In the genomic region with DNA sequence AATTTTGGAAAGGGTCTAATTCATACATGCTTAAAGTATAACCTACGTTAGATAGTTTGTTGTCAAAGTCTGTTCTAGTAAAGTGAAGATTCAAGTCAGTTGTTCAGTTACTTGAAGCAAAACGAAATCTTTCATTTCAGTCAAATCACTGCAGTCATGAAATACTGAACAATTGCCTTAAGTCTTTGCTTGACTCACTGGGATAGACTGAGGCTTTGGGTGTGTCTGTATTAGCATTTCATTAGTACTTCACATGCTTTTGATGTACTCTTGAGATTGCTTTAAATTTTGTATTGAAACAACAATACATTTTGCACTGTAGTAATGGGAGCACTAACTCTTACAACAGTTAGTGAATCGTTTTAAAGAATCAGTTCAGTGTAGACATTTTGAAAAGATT, we compare ENCODE assay signal across 29 cellular contexts. TPM values are rescaled to one million over a fixed set of nuclear protein-coding genes. Genes with fewer than 3 reads are reported as not detected.
DNase-seq lines count a peak whose midpoint lies in the region; ATAC-seq, FAIRE-seq and TF ChIP-seq lines count a peak whose summit lies in the region.
"Had no signal": no experiment of that assay in that cellular context is flagged by ENCODE, and none has a peak within 500 bp of the region (broad histone marks: within the 10 kb centered on the region; RNA-seq: fewer than 3 reads in every experiment).

No MANE protein-coding gene starts in this region.

- H3K9ac ChIP-seq in GM12878 (ENCODE audit: control insufficient read depth, insufficient read depth, low read length) = no peak overlapping the region

- no peak for TF ChIP-seq EP300 in GM12878 (IDR thresholded peaks at IDR 0.05; ENCODE audit: borderline replicate concordance in 1 of 2, control insufficient read depth in 1 of 2, low read depth in 2 of 2, low read length in 2 of 2)

- H3K9me3 Mint-ChIP-seq in MCF 10A (ENCODE audit: unreplicated experiment) = no peaks in the 10 kb centered on the region
- H3K9me3 Mint-ChIP-seq: activated naive CD4-positive, alpha-beta T cell treated with anti-CD3 and anti-CD28 coated beads, Interleukin-2, amount 50 U/mL, for 24 hours; CD8-positive, alpha-beta memory T cell; WTC11 had no signal

- no peaks in the 10 kb centered on the region for H3K36me3 ChIP-seq in breast epithelium
- peaks cover 4% of the 10 kb centered on the region in 2 experiments; a peak in 3 of 4 replicates for H3K36me3 ChIP-seq in GM12878 (ENCODE audit: control insufficient read depth in 2 of 2, insufficient read depth in 2 of 2, low read length in 1 of 2)

- no peaks in the 10 kb centered on the region for H3K4me1 ChIP-seq in breast epithelium
- H3K4me1 ChIP-seq in GM12878 (ENCODE audit: control insufficient read depth, insufficient read depth, low read length) = no peaks in the 10 kb centered on the region
- H3K4me1 ChIP-seq: pancreas, spleen had no signal

- no peak overlapping the region for H3K4me3 ChIP-seq in breast epithelium
- no peak overlapping the region for H3K4me3 ChIP-seq in GM12878
- H3K4me3 ChIP-seq in fibroblast of villous mesenchyme (ENCODE audit: low read depth, low read length) = no peak overlapping the region
- H3K4me3 ChIP-seq: lung, pancreas, Peyer's patch, right atrium auricular region, spleen, transverse colon had no signal

- TF ChIP-seq RAD21 in GM12878 (IDR thresholded peaks at IDR 0.05; ENCODE audit: insufficient read depth, low read depth, low read length) = no peak

- H3K4me2 ChIP-seq in GM12878 (ENCODE audit: control insufficient read depth, insufficient read depth) = no peak overlapping the region

- H3K27ac Mint-ChIP-seq in MCF 10A (ENCODE audit: low read depth, unreplicated experiment) = no peak overlapping the region
- H3K27ac Mint-ChIP-seq: activated naive CD4-positive, alpha-beta T cell treated with anti-CD3 and anti-CD28 coated beads, Interleukin-2, amount 50 U/mL, for 24 hours; WTC11 had no signal

- intact Hi-C loops in MCF 10A (cut with micrococcal nuclease) = no loop called here
- intact Hi-C loops in breast epithelium (cut with DNase I; ENCODE audit: low total_unique reads) = no loop called here
- intact Hi-C loops in GM12878 (cut with micrococcal nuclease; ENCODE audit: unreplicated experiment) = no loop called here

- 80% methylated on average over 3 of the region's 3 CpGs for WGBS in GM12878 (ENCODE audit: insufficient coverage, insufficient replicate concordance, low lambda C conversion rate, missing lambda C conversion rate)

- peaks cover 79% of the 10 kb centered on the region for H3K36me3 Mint-ChIP-seq in MCF 10A (ENCODE audit: insufficient read depth, unreplicated experiment)

- no peaks in the 10 kb centered on the region for H4K20me1 ChIP-seq in GM12878 (ENCODE audit: control insufficient read depth, insufficient read depth)

- TF ChIP-seq POLR2A in breast epithelium (IDR thresholded peaks at IDR 0.05) (no peak), GM12878 (IDR thresholded peaks at IDR 0.05; ENCODE audit: low read depth, low read length) (no peak)

- in situ Hi-C loops in GM12878 (cut with MboI) = no loop called here

- DNase-seq in MCF 10A (ENCODE audit: unreplicated experiment) (no peak), breast epithelium (ENCODE audit: low spot score in 2 of 2) (no peak), GM12878 (ENCODE audit: low read depth, low spot score) (no peak), fibroblast of villous mesenchyme (ENCODE audit: low read depth) (peak; percentile 28), NCI-H526 treated with DMSO at 0.1 percent for 48 hours (lab: John Stamatoyannopoulos, UW) (no peak), midbrain (lab: John Stamatoyannopoulos, UW) (no peak), COLO668 (lab: John Stamatoyannopoulos, UW; ENCODE audit: unreplicated experiment) (no peak)
- DNase-seq: activated CD8-positive, alpha-beta memory T cell treated with anti-CD3 and anti-CD28 coated beads, Interleukin-2, amount 50 U/mL, for 48 hours; anterior cingulate cortex; CD8-positive, alpha-beta memory T cell; DMS153; Karpas-422; kidney; MV-4-11; NCI-H2171 treated with DMSO at 0.1 percent for 48 hours; NCI-H510A treated with DMSO at 0.1 percent for 48 hours; pancreas; Peyer's patch; SHP77 treated with DMSO at 0.1 percent for 48 hours; spleen; stimulated activated CD4-positive, alpha-beta T cell treated with anti-CD3 and anti-CD28 coated beads, Interleukin-2, amount 100 ng/mL, for 48 hours; SW 1271; transverse colon had no signal

- no peak overlapping the region for H3K4me3 Mint-ChIP-seq in MCF 10A (ENCODE audit: unreplicated experiment)
- H3K4me3 Mint-ChIP-seq: activated naive CD4-positive, alpha-beta T cell treated with anti-CD3 and anti-CD28 coated beads, Interleukin-2, amount 50 U/mL, for 24 hours; CD8-positive, alpha-beta memory T cell; WTC11 had no signal

- H3K4me1 Mint-ChIP-seq in MCF 10A (ENCODE audit: insufficient read depth, unreplicated experiment) = no peaks in the 10 kb centered on the region

- H3K27me3 ChIP-seq in breast epithelium (no peaks in the 10 kb centered on the region), GM12878 (replicated peaks in 1 of 2; ENCODE audit: control insufficient read depth in 2 of 2, insufficient read depth in 2 of 2, low read length in 1 of 2) (no peaks in the 10 kb centered on the region)
- H3K27me3 ChIP-seq: pancreas, Peyer's patch, right atrium auricular region, spleen, transverse colon had no signal

- ATAC-seq in GM12878 (no peak), GM18502 (IDR thresholded peaks at IDR 0.05; ENCODE audit: poor library complexity, unreplicated experiment) (no peak)
- ATAC-seq: HCT116, pancreas, WTC11 had no signal

- H2AFZ ChIP-seq in GM12878 (ENCODE audit: control insufficient read depth, low read depth, low read length) = no peak overlapping the region

- SMC1A ChIA-PET in GM12878 (lab: Charles Lee; ENCODE audit: uncharacterized antibody, unreplicated experiment) = no interaction called here

- H3K27ac ChIP-seq in breast epithelium (no peak overlapping the region), GM12878 (ENCODE audit: control insufficient read depth, insufficient read depth) (no peak overlapping the region)
- H3K27ac ChIP-seq: pancreas, Peyer's patch, right atrium auricular region, spleen, transverse colon had no signal

- CTCF ChIA-PET in MCF 10A (lab: Yijun Ruan, JAX) (interaction anchor here (0.7 to 0.9 kb wide), 2 partner anchors 17 to 393 kb away, joined by 3 read pairs; no protein-coding TSS in a partner anchor), GM12878 (lab: Yijun Ruan, JAX) (no interaction called here)

- BruUV-seq in MCF 10A (replicated peaks; lab: Mats Ljungman, UMichigan) = TSS peak; percentile 32
- BruUV-seq in GM12878 (replicated peaks; lab: Mats Ljungman, UMichigan) = TSS peak; percentile 51

- RAD21 ChIA-PET in GM12878 (lab: Charles Lee; ENCODE audit: unreplicated experiment) = no interaction called here

- H3K27me3 Mint-ChIP-seq in MCF 10A (ENCODE audit: insufficient read depth, unreplicated experiment) = no peaks in the 10 kb centered on the region
- H3K27me3 Mint-ChIP-seq: activated naive CD4-positive, alpha-beta T cell treated with anti-CD3 and anti-CD28 coated beads, Interleukin-2, amount 50 U/mL, for 24 hours; CD8-positive, alpha-beta memory T cell had no signal

- H3K9me3 ChIP-seq in breast epithelium = no peaks in the 10 kb centered on the region
- H3K9me3 ChIP-seq in GM12878 (replicated peaks; ENCODE audit: control insufficient read depth, insufficient read depth, low read length) = no peaks in the 10 kb centered on the region
- H3K9me3 ChIP-seq: pancreas, Peyer's patch, right atrium auricular region, transverse colon had no signal

- TF ChIP-seq CTCF in MCF 10A (IDR thresholded peaks at IDR 0.05; ENCODE audit: unreplicated experiment) (no peak), breast epithelium (IDR thresholded peaks at IDR 0.05) (no peak), GM12878 (IDR thresholded peaks at IDR 0.05 in 2 of 3, conservative IDR thresholded peaks at IDR 0.05 in 1 of 3; ENCODE audit: control insufficient read depth in 2 of 3, extremely low read depth in 1 of 3, insufficient read depth in 1 of 3, low read depth in 3 of 3, low read length in 3 of 3) (no peak), fibroblast of villous mesenchyme (IDR thresholded peaks at IDR 0.05; ENCODE audit: insufficient read depth, low read depth, low read length) (no peak)

- H3K79me2 ChIP-seq in GM12878 (ENCODE audit: control insufficient read depth, insufficient read depth, low read length) = no peaks in the 10 kb centered on the region

- FAIRE-seq in GM12878 (lab: Jason Lieb, UNC) = no peak

- POLR2A ChIA-PET in MCF 10A (lab: Yijun Ruan, JAX) (no interaction called here), GM12878 (lab: Charles Lee) (interaction anchor here (0.6 kb wide), 1 partner anchor 1954 kb away, joined by 3 read pairs; no protein-coding TSS in a partner anchor)

TF ChIP-seq in GM12878, 131 proteins besides CTCF, POLR2A, EP300 and RAD21 (continues in another document):
- TF ChIP-seq RAD51 (IDR thresholded peaks at IDR 0.05) (no peak), MYB (IDR thresholded peaks at IDR 0.05; ENCODE audit: borderline replicate concordance, low read depth, low read length) (no peak), ZNF384 (IDR thresholded peaks at IDR 0.05; ENCODE audit: borderline replicate concordance, low read depth, low read length) (no peak)

RNA-seq across cellular contexts. Expression of gene CMYA5, which starts 4.0 kb away (rescaled TPM):
- total RNA-seq in MCF 10A (2022) (0.37 and 0.61 TPM in 2 replicates), breast epithelium (100 to 1,000 TPM in 1 of 3 donors, 10 to 100 TPM in 1, 1 to 10 TPM in 1; 5.0 to 132 (median 37.0) TPM), GM12878 (2014; rRNA removed) (0.17 and 0.82 TPM in 2 replicates), GM12878 (2014; rRNA removed; fragmentation: Illumina TruSeq; extraction: Trizol) (0.09 and 0.27 TPM in 2 replicates), GM12878 (2021) (0.13 TPM in 2 replicates), fibroblast of villous mesenchyme (1.3 and 1.7 TPM in 2 replicates)
- total RNA-seq in GM12878 (2013; cell fraction: nucleolus; rRNA removed) = 1.3 and 1.4 TPM in 2 replicates
- polyA plus RNA-seq in GM12878 (2011; ENCODE audit: low read depth) = 0.05 TPM
- polyA plus RNA-seq in GM12878 (2011; rRNA removed) (0.34 and 0.39 TPM in 2 replicates), GM12878 (2014; fragmentation: Illumina TruSeq; extraction: Trizol) (0.16 and 0.21 TPM in 2 replicates), GM12878 (2014; fragmentation: Nextera tagmentation; extraction: Ambion mirVana) (under 1 TPM; 0.03 to 0.04 TPM), GM12878 (2014; rRNA removed) (0.27 and 0.60 TPM in 2 replicates), GM12878 (2016; fragmentation: Nextera tagmentation; extraction: Ambion mirVana) (under 1 TPM in 1 of 2 experiments, not detected in 1; 0.01 TPM)
- 0.10 and 0.32 TPM in 2 replicates for polyA plus RNA-seq in GM12878 (2011; cell fraction: cytosol; rRNA removed)
- 1.2 and 1.9 TPM in 2 replicates for polyA plus RNA-seq in GM12878 (2011; cell fraction: nucleus; rRNA removed)
- polyA plus RNA-seq in GM12878 (2012) = 0.18 and 0.19 TPM in 2 replicates
- 0.51 and 0.52 TPM in 2 replicates for polyA minus RNA-seq in GM12878 (2011; rRNA and poly(A)+ RNA removed)
- not detected in 2 replicates for polyA minus RNA-seq in GM12878 (2011; cell fraction: cytosol; rRNA and poly(A)+ RNA removed)
- polyA minus RNA-seq in GM12878 (2011; cell fraction: nucleus; rRNA and poly(A)+ RNA removed) = 0.60 and 0.67 TPM in 2 replicates
